1 cellular context compared by ENCODE assay signal in the genomic region with DNA sequence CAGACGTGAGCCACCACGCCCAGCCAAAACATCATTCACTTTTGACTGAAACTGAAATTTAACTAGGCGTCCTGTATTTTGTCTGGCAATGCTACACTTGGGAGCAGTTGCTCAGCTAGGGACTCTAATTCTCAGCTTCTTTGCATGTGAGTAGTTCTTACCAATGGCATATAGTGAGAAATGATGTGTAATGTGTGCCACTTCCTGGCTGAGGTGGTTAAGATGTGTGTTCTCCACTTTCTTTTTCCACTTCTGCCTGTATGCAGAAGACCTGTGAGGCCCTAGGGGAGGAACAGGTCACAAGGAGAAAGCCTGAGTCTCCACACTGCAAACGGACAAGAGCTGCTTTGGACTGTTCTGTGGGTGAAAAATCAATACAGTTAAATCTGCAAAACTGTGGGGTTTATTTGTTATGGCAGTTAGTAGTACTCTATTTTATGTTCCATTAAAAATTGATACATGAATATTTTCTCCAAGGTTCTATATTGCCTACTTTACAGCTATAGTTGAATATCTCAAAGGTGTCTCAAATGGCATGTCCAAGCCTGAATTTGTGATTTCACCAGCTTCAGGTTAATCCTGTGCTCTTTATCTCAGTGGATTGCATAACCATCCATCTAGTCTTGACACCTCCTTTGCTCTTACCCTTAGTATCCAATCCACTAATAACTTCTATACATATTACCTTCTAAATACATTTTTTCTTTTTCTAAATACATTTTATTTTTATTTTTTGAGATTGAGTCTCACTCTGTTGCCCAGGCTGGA.
TF ChIP-seq lines count a peak whose summit lies in the region.

No MANE protein-coding gene starts in this region.

TF ChIP-seq in GM12878, 131 proteins besides CTCF, POLR2A, EP300 and RAD21 (continued from another document):
- TF ChIP-seq, protein P1, sequence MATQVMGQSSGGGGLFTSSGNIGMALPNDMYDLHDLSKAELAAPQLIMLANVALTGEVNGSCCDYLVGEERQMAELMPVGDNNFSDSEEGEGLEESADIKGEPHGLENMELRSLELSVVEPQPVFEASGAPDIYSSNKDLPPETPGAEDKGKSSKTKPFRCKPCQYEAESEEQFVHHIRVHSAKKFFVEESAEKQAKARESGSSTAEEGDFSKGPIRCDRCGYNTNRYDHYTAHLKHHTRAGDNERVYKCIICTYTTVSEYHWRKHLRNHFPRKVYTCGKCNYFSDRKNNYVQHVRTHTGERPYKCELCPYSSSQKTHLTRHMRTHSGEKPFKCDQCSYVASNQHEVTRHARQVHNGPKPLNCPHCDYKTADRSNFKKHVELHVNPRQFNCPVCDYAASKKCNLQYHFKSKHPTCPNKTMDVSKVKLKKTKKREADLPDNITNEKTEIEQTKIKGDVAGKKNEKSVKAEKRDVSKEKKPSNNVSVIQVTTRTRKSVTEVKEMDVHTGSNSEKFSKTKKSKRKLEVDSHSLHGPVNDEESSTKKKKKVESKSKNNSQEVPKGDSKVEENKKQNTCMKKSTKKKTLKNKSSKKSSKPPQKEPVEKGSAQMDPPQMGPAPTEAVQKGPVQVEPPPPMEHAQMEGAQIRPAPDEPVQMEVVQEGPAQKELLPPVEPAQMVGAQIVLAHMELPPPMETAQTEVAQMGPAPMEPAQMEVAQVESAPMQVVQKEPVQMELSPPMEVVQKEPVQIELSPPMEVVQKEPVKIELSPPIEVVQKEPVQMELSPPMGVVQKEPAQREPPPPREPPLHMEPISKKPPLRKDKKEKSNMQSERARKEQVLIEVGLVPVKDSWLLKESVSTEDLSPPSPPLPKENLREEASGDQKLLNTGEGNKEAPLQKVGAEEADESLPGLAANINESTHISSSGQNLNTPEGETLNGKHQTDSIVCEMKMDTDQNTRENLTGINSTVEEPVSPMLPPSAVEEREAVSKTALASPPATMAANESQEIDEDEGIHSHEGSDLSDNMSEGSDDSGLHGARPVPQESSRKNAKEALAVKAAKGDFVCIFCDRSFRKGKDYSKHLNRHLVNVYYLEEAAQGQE (IDR thresholded peaks at IDR 0.05; ENCODE audit: low read depth, low read length): no peak
- TF ChIP-seq STAT3 (IDR thresholded peaks at IDR 0.05; ENCODE audit: low read depth, low read length): no peak
- TF ChIP-seq, protein P2, sequence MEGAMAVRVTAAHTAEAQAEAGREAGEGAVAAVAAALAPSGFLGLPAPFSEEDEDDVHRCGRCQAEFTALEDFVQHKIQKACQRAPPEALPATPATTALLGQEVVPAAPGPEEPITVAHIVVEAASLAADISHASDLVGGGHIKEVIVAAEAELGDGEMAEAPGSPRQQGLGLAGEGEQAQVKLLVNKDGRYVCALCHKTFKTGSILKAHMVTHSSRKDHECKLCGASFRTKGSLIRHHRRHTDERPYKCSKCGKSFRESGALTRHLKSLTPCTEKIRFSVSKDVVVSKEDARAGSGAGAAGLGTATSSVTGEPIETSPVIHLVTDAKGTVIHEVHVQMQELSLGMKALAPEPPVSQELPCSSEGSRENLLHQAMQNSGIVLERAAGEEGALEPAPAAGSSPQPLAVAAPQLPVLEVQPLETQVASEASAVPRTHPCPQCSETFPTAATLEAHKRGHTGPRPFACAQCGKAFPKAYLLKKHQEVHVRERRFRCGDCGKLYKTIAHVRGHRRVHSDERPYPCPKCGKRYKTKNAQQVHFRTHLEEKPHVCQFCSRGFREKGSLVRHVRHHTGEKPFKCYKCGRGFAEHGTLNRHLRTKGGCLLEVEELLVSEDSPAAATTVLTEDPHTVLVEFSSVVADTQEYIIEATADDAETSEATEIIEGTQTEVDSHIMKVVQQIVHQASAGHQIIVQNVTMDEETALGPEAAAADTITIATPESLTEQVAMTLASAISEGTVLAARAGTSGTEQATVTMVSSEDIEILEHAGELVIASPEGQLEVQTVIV (IDR thresholded peaks at IDR 0.05; ENCODE audit: borderline replicate concordance, partially characterized antibody): no peak
- no peak for TF ChIP-seq NR2C1 (IDR thresholded peaks at IDR 0.05)
- TF ChIP-seq MEF2A (IDR thresholded peaks at IDR 0.05; ENCODE audit: insufficient read depth, low read depth, low read length): no peak
- TF ChIP-seq RELA (IDR thresholded peaks at IDR 0.05; ENCODE audit: borderline replicate concordance, partially characterized antibody): no peak
- TF ChIP-seq PAX8 (IDR thresholded peaks at IDR 0.05): no peak
- TF ChIP-seq TCF12 (IDR thresholded peaks at IDR 0.05; ENCODE audit: low read depth, low read length): no peak
- TF ChIP-seq DPF2 (IDR thresholded peaks at IDR 0.05): no peak
- TF ChIP-seq, protein P3, sequence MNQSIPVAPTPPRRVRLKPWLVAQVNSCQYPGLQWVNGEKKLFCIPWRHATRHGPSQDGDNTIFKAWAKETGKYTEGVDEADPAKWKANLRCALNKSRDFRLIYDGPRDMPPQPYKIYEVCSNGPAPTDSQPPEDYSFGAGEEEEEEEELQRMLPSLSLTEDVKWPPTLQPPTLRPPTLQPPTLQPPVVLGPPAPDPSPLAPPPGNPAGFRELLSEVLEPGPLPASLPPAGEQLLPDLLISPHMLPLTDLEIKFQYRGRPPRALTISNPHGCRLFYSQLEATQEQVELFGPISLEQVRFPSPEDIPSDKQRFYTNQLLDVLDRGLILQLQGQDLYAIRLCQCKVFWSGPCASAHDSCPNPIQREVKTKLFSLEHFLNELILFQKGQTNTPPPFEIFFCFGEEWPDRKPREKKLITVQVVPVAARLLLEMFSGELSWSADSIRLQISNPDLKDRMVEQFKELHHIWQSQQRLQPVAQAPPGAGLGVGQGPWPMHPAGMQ (IDR thresholded peaks at IDR 0.05; ENCODE audit: borderline replicate concordance): no peak
- TF ChIP-seq, protein P4, sequence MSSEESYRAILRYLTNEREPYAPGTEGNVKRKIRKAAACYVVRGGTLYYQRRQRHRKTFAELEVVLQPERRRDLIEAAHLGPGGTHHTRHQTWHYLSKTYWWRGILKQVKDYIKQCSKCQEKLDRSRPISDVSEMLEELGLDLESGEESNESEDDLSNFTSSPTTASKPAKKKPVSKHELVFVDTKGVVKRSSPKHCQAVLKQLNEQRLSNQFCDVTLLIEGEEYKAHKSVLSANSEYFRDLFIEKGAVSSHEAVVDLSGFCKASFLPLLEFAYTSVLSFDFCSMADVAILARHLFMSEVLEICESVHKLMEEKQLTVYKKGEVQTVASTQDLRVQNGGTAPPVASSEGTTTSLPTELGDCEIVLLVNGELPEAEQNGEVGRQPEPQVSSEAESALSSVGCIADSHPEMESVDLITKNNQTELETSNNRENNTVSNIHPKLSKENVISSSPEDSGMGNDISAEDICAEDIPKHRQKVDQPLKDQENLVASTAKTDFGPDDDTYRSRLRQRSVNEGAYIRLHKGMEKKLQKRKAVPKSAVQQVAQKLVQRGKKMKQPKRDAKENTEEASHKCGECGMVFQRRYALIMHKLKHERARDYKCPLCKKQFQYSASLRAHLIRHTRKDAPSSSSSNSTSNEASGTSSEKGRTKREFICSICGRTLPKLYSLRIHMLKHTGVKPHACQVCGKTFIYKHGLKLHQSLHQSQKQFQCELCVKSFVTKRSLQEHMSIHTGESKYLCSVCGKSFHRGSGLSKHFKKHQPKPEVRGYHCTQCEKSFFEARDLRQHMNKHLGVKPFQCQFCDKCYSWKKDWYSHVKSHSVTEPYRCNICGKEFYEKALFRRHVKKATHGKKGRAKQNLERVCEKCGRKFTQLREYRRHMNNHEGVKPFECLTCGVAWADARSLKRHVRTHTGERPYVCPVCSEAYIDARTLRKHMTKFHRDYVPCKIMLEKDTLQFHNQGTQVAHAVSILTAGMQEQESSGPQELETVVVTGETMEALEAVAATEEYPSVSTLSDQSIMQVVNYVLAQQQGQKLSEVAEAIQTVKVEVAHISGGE (CRISPR knock-in tag; IDR thresholded peaks at IDR 0.05): no peak
- TF ChIP-seq, protein P5, sequence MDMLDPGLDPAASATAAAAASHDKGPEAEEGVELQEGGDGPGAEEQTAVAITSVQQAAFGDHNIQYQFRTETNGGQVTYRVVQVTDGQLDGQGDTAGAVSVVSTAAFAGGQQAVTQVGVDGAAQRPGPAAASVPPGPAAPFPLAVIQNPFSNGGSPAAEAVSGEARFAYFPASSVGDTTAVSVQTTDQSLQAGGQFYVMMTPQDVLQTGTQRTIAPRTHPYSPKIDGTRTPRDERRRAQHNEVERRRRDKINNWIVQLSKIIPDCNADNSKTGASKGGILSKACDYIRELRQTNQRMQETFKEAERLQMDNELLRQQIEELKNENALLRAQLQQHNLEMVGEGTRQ (IDR thresholded peaks at IDR 0.05; ENCODE audit: borderline replicate concordance, low read depth, low read length): no peak
- TF ChIP-seq BACH1 (IDR thresholded peaks at IDR 0.05; ENCODE audit: borderline replicate concordance): no peak
- TF ChIP-seq CHD1 (IDR thresholded peaks at IDR 0.05; ENCODE audit: low read depth, low read length): no peak
- TF ChIP-seq, protein P6, sequence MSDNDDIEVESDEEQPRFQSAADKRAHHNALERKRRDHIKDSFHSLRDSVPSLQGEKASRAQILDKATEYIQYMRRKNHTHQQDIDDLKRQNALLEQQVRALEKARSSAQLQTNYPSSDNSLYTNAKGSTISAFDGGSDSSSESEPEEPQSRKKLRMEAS (IDR thresholded peaks at IDR 0.05; ENCODE audit: low read depth, low read length): no peak
- TF ChIP-seq SMAD1 (IDR thresholded peaks at IDR 0.05; ENCODE audit: low read depth, partially characterized antibody): no peak
- TF ChIP-seq EED (IDR thresholded peaks at IDR 0.05; ENCODE audit: low read depth): no peak
